In genomic region chr17:77358801-77359716, GRCh38 we compare ENCODE assay signal across 22 cellular contexts.
DNase-seq lines count a peak whose midpoint lies in the region; ATAC-seq and TF ChIP-seq lines count a peak whose summit lies in the region.
"Had no signal": no experiment of that assay in that cellular context is flagged by ENCODE, and none has a peak within 500 bp of the region (broad histone marks: within the 10 kb centered on the region; RNA-seq: fewer than 3 reads in every experiment).

No MANE protein-coding gene starts in this region.

- H2BK5ac ChIP-seq in IMR-90 (ENCODE audit: low read depth, low read length, poor library complexity, severe bottlenecking), result no peak overlapping the region

- H4K91ac ChIP-seq in IMR-90 (ENCODE audit: insufficient read depth, low read depth, low read length), result no peak overlapping the region

- 62% methylated on average over 5 of the region's 11 CpGs; no CpG with 5 or more reads in 1 of the 2 experiments for WGBS in IMR-90 (ENCODE audit: extremely low coverage in 2 of 2, insufficient read length in 1 of 2), 2 experiments
- 86 to 91% methylated on average over 7 to 11 of the region's 11 CpGs for WGBS in endodermal cell (ENCODE audit: insufficient coverage in 1 of 2, insufficient read length in 1 of 2), 2 experiments

- 0 out of 2 replicates have a peak overlapping the region, but pooled peaks have one; percentile 20 for H2AK5ac ChIP-seq in IMR-90 (ENCODE audit: low read depth, low read length)

- H3K36me3 ChIP-seq in IMR-90 (ENCODE audit: control insufficient read depth, insufficient read depth, low read length) (no peaks in the 10 kb centered on the region), endodermal cell (ENCODE audit: control insufficient read depth, insufficient read depth, low read length) (no peaks in the 10 kb centered on the region)
- H3K36me3 ChIP-seq: ascending aorta had no signal

- BruUV-seq in IMR-90 (replicated peaks; lab: Mats Ljungman, UMichigan), result no TSS peak

- H3K4me3 Mint-ChIP-seq in endodermal cell, result no peak overlapping the region
- no peak overlapping the region for H3K4me3 Mint-ChIP-seq in osteocyte (ENCODE audit: unreplicated experiment)
- H3K4me3 Mint-ChIP-seq in activated T-helper 2 cell treated with anti-CD3 and anti-CD28 coated beads, Interferon-gamma antibody, Interleukin-2, Interleukin-4, amounts not matched to agents 10 μg/mL and 5 μg/mL and 100 μg/mL, durations not matched to agents 14 hours and 24 hours and 36 hours (ENCODE audit: low read depth), result no peak overlapping the region
- H3K4me3 Mint-ChIP-seq: activated CD4-positive, alpha-beta T cell treated with anti-CD3 and anti-CD28 coated beads, Interleukin-2, amount 10 ng/mL, durations not matched to agents 7 days and 5 days; activated naive CD4-positive, alpha-beta T cell treated with anti-CD3 and anti-CD28 coated beads, Interleukin-2, amount 10 ng/mL, durations not matched to agents 7 days and 5 days; memory B cell; stimulated activated memory B cell treated with anti-CD40 and anti-IgM and Interleukin-4, amounts not matched to agents 10 μg/mL and 1 μg/mL and 100 μg/mL, for 72 hours had no signal

- intact Hi-C loops in IMR-90 (cut with micrococcal nuclease), result no loop called here
- intact Hi-C loops in activated T-helper 2 cell treated with anti-CD3 and anti-CD28 coated beads, Interferon-gamma antibody, Interleukin-2, Interleukin-4, amounts not matched to agents 10 μg/mL and 5 μg/mL and 100 μg/mL, durations not matched to agents 14 hours and 24 hours and 36 hours (cut with micrococcal nuclease), result no loop called here

- TF ChIP-seq RAD21 in IMR-90 (IDR thresholded peaks at IDR 0.05; ENCODE audit: low read length), result no peak

- ATAC-seq in IMR-90 (ENCODE audit: low read depth), result no peak
- ATAC-seq: SK-N-SH treated with all-trans-retinoic acid at 6 μM for 48 hours; stimulated activated memory B cell treated with anti-CD40 and anti-IgM and Interleukin-4, amounts not matched to agents 10 μg/mL and 1 μg/mL and 100 μg/mL, for 72 hours had no signal

- CTCF ChIA-PET in IMR-90 (lab: Yijun Ruan, JAX), result no interaction called here

- no peak overlapping the region for H3K4me2 ChIP-seq in IMR-90 (ENCODE audit: low read depth, low read length)

- H3K4me3 ChIP-seq in IMR-90 (ENCODE audit: insufficient read depth, low read depth, low read length) (no peak overlapping the region), endodermal cell (ENCODE audit: low read length) (no peak overlapping the region)
- H3K4me3 ChIP-seq: ascending aorta, MG63 had no signal

- peaks cover 13% of the 10 kb centered on the region for H3K9me3 Mint-ChIP-seq in endodermal cell
- H3K9me3 Mint-ChIP-seq in osteocyte (ENCODE audit: unreplicated experiment), result no peaks in the 10 kb centered on the region
- no peaks in the 10 kb centered on the region for H3K9me3 Mint-ChIP-seq in activated T-helper 2 cell treated with anti-CD3 and anti-CD28 coated beads, Interferon-gamma antibody, Interleukin-2, Interleukin-4, amounts not matched to agents 10 μg/mL and 5 μg/mL and 100 μg/mL, durations not matched to agents 14 hours and 24 hours and 36 hours
- H3K9me3 Mint-ChIP-seq: activated naive CD4-positive, alpha-beta T cell treated with anti-CD3 and anti-CD28 coated beads, Interleukin-2, amount 10 ng/mL, durations not matched to agents 7 days and 5 days; memory B cell; stimulated activated memory B cell treated with anti-CD40 and anti-IgM and Interleukin-4, amounts not matched to agents 10 μg/mL and 1 μg/mL and 100 μg/mL, for 72 hours had no signal

- H3K9ac ChIP-seq in IMR-90 (ENCODE audit: low read depth, low read length) (no peak overlapping the region), endodermal cell (ENCODE audit: extremely low read depth, low read length, poor library complexity, severe bottlenecking) (no peak overlapping the region)

- TF ChIP-seq CTCF in GM13976 (IDR thresholded peaks at IDR 0.05; ENCODE audit: borderline replicate concordance, control extremely low read depth, extremely low read depth, insufficient read depth, missing control alignments) (no peak), IMR-90 (conservative IDR thresholded peaks at IDR 0.05; ENCODE audit: low read depth, low read length) (no peak), endodermal cell (conservative IDR thresholded peaks at IDR 0.05) (no peak), osteocyte (IDR thresholded peaks at IDR 0.05) (no peak)

- no peak overlapping the region for H2AFZ ChIP-seq in IMR-90 (replicated peaks; ENCODE audit: low read length, poor library complexity)

- H3K36me3 Mint-ChIP-seq in endodermal cell (ENCODE audit: low read depth) (no peaks in the 10 kb centered on the region), osteocyte (ENCODE audit: unreplicated experiment) (no peaks in the 10 kb centered on the region)
- H3K36me3 Mint-ChIP-seq in activated T-helper 2 cell treated with anti-CD3 and anti-CD28 coated beads, Interferon-gamma antibody, Interleukin-2, Interleukin-4, amounts not matched to agents 10 μg/mL and 5 μg/mL and 100 μg/mL, durations not matched to agents 14 hours and 24 hours and 36 hours (ENCODE audit: low read depth), result no peaks in the 10 kb centered on the region
- H3K36me3 Mint-ChIP-seq: activated naive CD4-positive, alpha-beta T cell treated with anti-CD3 and anti-CD28 coated beads, Interleukin-2, amount 10 ng/mL, durations not matched to agents 7 days and 5 days; memory B cell had no signal

- 0 out of 2 replicates have a peak overlapping the region, but pooled peaks have one; percentile 20 for H3K14ac ChIP-seq in IMR-90 (replicated peaks; ENCODE audit: low read depth, low read length)

- no peak overlapping the region for H4K5ac ChIP-seq in IMR-90 (ENCODE audit: low read depth, low read length)

- no peak overlapping the region for H3K56ac ChIP-seq in IMR-90 (ENCODE audit: extremely low read depth, insufficient read depth, low read length)

- in situ Hi-C loops in GM13976 (cut with MboI; ENCODE audit: low sequenced_read_pairs, unreplicated experiment), result no loop called here
- in situ Hi-C loops in IMR-90 (cut with MboI; ENCODE audit: low sequenced_read_pairs), result no loop called here

- H3K27me3 ChIP-seq in IMR-90 (ENCODE audit: control insufficient read depth, insufficient read depth, low read length), result no peaks in the 10 kb centered on the region
- H3K27me3 ChIP-seq in endodermal cell (ENCODE audit: control insufficient read depth, insufficient read depth, low read length, poor library complexity, severe bottlenecking), result no peaks in the 10 kb centered on the region
- H3K27me3 ChIP-seq: ascending aorta, MG63 had no signal

- POLR2A ChIA-PET in IMR-90 (lab: Charles Lee; ENCODE audit: unreplicated experiment), result interaction anchor here (0.6 kb wide), 1 partner anchor 7 kb away, joined by 3 read pairs; no protein-coding TSS in a partner anchor

- dilution Hi-C loops in IMR-90 (cut with HindIII; ENCODE audit: low sequenced_read_pairs, unreplicated experiment), result no loop called here

- H2BK120ac ChIP-seq in IMR-90 (ENCODE audit: low read depth, low read length), result no peak overlapping the region

- DNase-seq in GM13976 (ENCODE audit: low spot score) (peak; percentile 3), IMR-90 (no peak), endodermal cell (peak; percentile 31), osteocyte (ENCODE audit: extremely low spot score, unreplicated experiment) (peak; percentile 36), HuH-7 (ENCODE audit: low spot score) (no peak)
- DNase-seq in activated T-helper 2 cell treated with anti-CD3 and anti-CD28 coated beads, Interferon-gamma antibody, Interleukin-2, Interleukin-4, amounts not matched to agents 10 μg/mL and 5 μg/mL and 100 μg/mL, durations not matched to agents 14 hours and 24 hours and 36 hours (ENCODE audit: low spot score), result no peak
- DNase-seq in activated CD4-positive, alpha-beta T cell treated with anti-CD3 and anti-CD28 coated beads, Interleukin-2, amount 50 U/mL, for 1 hour, result no peak
- DNase-seq: activated CD4-positive, alpha-beta T cell treated with anti-CD3 and anti-CD28 coated beads, Interleukin-2, amount 10 ng/mL, durations not matched to agents 7 days and 5 days; activated naive CD4-positive, alpha-beta T cell treated with anti-CD3 and anti-CD28 coated beads, Interleukin-2, amount 10 ng/mL, durations not matched to agents 7 days and 5 days; central memory CD4-positive, alpha-beta T cell; kidney glomerular epithelial cell; MG63; NCI-H1417; NCI-H2081; NCI-H774; occipital lobe; stimulated activated CD4-positive, alpha-beta T cell treated with anti-CD3 and anti-CD28 coated beads, Interleukin-2, amount 100 ng/mL, for 48 hours had no signal

- H2BK20ac ChIP-seq in IMR-90 (ENCODE audit: low read depth, low read length), result no peak overlapping the region

- H3K79me1 ChIP-seq in IMR-90 (ENCODE audit: low read depth in 1 of 2, low read length in 2 of 2), result peaks cover 41 to 87% of the 10 kb centered on the region in 2 experiments

- H4K8ac ChIP-seq in IMR-90 (ENCODE audit: low read depth in 2 of 2, low read length in 2 of 2), result no peak overlapping the region

- H3K9me1 ChIP-seq in IMR-90 (ENCODE audit: insufficient read depth, low read length), result peaks cover 30% of the 10 kb centered on the region

- H3K18ac ChIP-seq in IMR-90 (ENCODE audit: low read depth, low read length), result no peak overlapping the region

- no peaks in the 10 kb centered on the region for H3K9me3 ChIP-seq in IMR-90 (ENCODE audit: control insufficient read depth, insufficient read depth, low read length)
- no peaks in the 10 kb centered on the region for H3K9me3 ChIP-seq in endodermal cell (ENCODE audit: control insufficient read depth, low read length)
- H3K9me3 ChIP-seq: ascending aorta, MG63 had no signal

- H2BK15ac ChIP-seq in IMR-90 (ENCODE audit: low read depth, low read length), result no peak overlapping the region

- peaks cover 35% of the 10 kb centered on the region for H3K4me1 ChIP-seq in IMR-90 (ENCODE audit: control insufficient read depth, insufficient read depth, low read length)
- H3K4me1 ChIP-seq in endodermal cell (ENCODE audit: control insufficient read depth, insufficient read depth, low read length), result no peaks in the 10 kb centered on the region

- H3K4me1 Mint-ChIP-seq in endodermal cell, result peaks cover 5% of the 10 kb centered on the region
- H3K4me1 Mint-ChIP-seq in osteocyte (ENCODE audit: unreplicated experiment), result peaks cover 17% of the 10 kb centered on the region
- H3K4me1 Mint-ChIP-seq in activated T-helper 2 cell treated with anti-CD3 and anti-CD28 coated beads, Interferon-gamma antibody, Interleukin-2, Interleukin-4, amounts not matched to agents 10 μg/mL and 5 μg/mL and 100 μg/mL, durations not matched to agents 14 hours and 24 hours and 36 hours (ENCODE audit: low read depth), result peaks cover 11% of the 10 kb centered on the region

- peaks cover 9% of the 10 kb centered on the region for H4K20me1 ChIP-seq in IMR-90 (ENCODE audit: insufficient read depth, low read length)

- H3K27ac ChIP-seq in IMR-90 (ENCODE audit: insufficient read depth, low read length) (no peak overlapping the region), endodermal cell (ENCODE audit: low read depth, low read length) (no peak overlapping the region)
- H3K27ac ChIP-seq: ascending aorta, VCaP had no signal

- H3K23ac ChIP-seq in IMR-90 (ENCODE audit: low read depth, low read length), result no peak overlapping the region

- TF ChIP-seq POLR2A in IMR-90 (IDR thresholded peaks at IDR 0.05; ENCODE audit: low read depth, low read length), result no peak

- peak overlapping the region; percentile 21; the same call in 1 of the 2 replicates for H3K4ac ChIP-seq in IMR-90 (ENCODE audit: low read depth, low read length)

- H2AK9ac ChIP-seq in IMR-90 (replicated peaks; ENCODE audit: low read depth, low read length, poor library complexity), result no peak overlapping the region

- no peaks in the 10 kb centered on the region for H3K27me3 Mint-ChIP-seq in endodermal cell (ENCODE audit: insufficient read depth)
- H3K27me3 Mint-ChIP-seq in osteocyte (ENCODE audit: unreplicated experiment), result no peaks in the 10 kb centered on the region
- H3K27me3 Mint-ChIP-seq in activated T-helper 2 cell treated with anti-CD3 and anti-CD28 coated beads, Interferon-gamma antibody, Interleukin-2, Interleukin-4, amounts not matched to agents 10 μg/mL and 5 μg/mL and 100 μg/mL, durations not matched to agents 14 hours and 24 hours and 36 hours (ENCODE audit: low read depth), result peaks cover 3% of the 10 kb centered on the region
- H3K27me3 Mint-ChIP-seq: activated CD4-positive, alpha-beta T cell treated with anti-CD3 and anti-CD28 coated beads, Interleukin-2, amount 10 ng/mL, durations not matched to agents 7 days and 5 days; memory B cell; stimulated activated memory B cell treated with anti-CD40 and anti-IgM and Interleukin-4, amounts not matched to agents 10 μg/mL and 1 μg/mL and 100 μg/mL, for 72 hours had no signal

- H3K27ac Mint-ChIP-seq in endodermal cell (no peak overlapping the region), osteocyte (ENCODE audit: unreplicated experiment) (no peak overlapping the region)
- no peak overlapping the region for H3K27ac Mint-ChIP-seq in activated T-helper 2 cell treated with anti-CD3 and anti-CD28 coated beads, Interferon-gamma antibody, Interleukin-2, Interleukin-4, amounts not matched to agents 10 μg/mL and 5 μg/mL and 100 μg/mL, durations not matched to agents 14 hours and 24 hours and 36 hours
- H3K27ac Mint-ChIP-seq: activated CD4-positive, alpha-beta T cell treated with anti-CD3 and anti-CD28 coated beads, Interleukin-2, amount 10 ng/mL, durations not matched to agents 7 days and 5 days; activated naive CD4-positive, alpha-beta T cell treated with anti-CD3 and anti-CD28 coated beads, Interleukin-2, amount 10 ng/mL, durations not matched to agents 7 days and 5 days; memory B cell; stimulated activated memory B cell treated with anti-CD40 and anti-IgM and Interleukin-4, amounts not matched to agents 10 μg/mL and 1 μg/mL and 100 μg/mL, for 72 hours had no signal

Comparison
In these comparisons a context has a peak if more than half of its experiments do, and no peak if none do; other contexts are left out.
1. DNase-seq: peak in GM13976 (single experiment), endodermal cell (single experiment) and osteocyte (single experiment); none in IMR-90 (single experiment), activated T-helper 2 cell treated with anti-CD3 and anti-CD28 coated beads, Interferon-gamma antibody, Interleukin-2, Interleukin-4, amounts not matched to agents 10 μg/mL and 5 μg/mL and 100 μg/mL, durations not matched to agents 14 hours and 24 hours and 36 hours (single experiment), HuH-7 (single experiment) and activated CD4-positive, alpha-beta T cell treated with anti-CD3 and anti-CD28 coated beads, Interleukin-2, amount 50 U/mL, for 1 hour (single experiment).